Comparison of ENCODE assay signal across 17 cellular contexts in the genomic region with DNA sequence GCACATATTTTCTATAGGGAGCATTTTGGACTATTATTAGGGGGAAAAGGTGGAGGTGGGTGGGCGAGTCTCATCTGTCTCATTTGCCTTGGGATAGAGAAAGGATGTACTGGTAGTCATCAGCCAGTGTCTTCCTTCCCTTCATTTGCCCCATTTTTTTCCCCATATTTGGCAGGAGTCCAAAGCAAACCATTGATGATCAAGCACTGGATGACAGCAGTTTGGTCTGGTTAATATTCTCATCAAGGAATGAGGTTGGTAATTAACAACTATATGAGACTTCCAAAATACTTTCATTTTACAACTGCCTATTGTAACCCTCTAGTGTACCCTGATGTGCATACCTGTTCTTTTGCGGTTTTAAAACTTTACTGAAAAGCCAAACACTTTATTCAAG.
"Had no signal": no experiment of that assay in that cellular context is flagged by ENCODE, and none has a peak within 500 bp of the region (broad histone marks: within the 10 kb centered on the region; RNA-seq: fewer than 3 reads in every experiment).

No MANE protein-coding gene starts in this region.

- ATAC-seq: activated CD8-positive, alpha-beta memory T cell treated with anti-CD3 and anti-CD28 coated beads, Interleukin-2, amount 10 ng/mL, durations not matched to agents 7 days and 5 days; activated T-cell treated with anti-CD3 and anti-CD28 coated beads, Interleukin-2, amount 50 U/mL, for 4 hours; left lobe of liver had no signal

- H3K4me3 ChIP-seq: esophagus squamous epithelium, stomach, thoracic aorta had no signal

- DNase-seq: activated CD4-positive, alpha-beta T cell treated with anti-CD3 and anti-CD28 coated beads, Interleukin-2, amount 50 U/mL, for 4 hours; activated CD4-positive, CD25-positive, alpha-beta regulatory T cell treated with anti-CD3 and anti-CD28 coated beads, Interleukin-2, amount 50 U/mL, for 72 hours; activated CD8-positive, alpha-beta memory T cell treated with anti-CD3 and anti-CD28 coated beads, Interleukin-2, amount 10 ng/mL, durations not matched to agents 7 days and 5 days; activated gamma-delta T cell; activated T-cell treated with anti-CD3 and anti-CD28 coated beads, Interleukin-2, amount 50 U/mL, for 4 hours; brain microvascular endothelial cell; cerebellar nuclear complex; esophagus squamous epithelium; head of caudate nucleus; retina; stimulated activated CD4-positive, alpha-beta T cell treated with anti-CD3 and anti-CD28 coated beads, Interleukin-4, amount 100 ng/mL, for 4 hours; stomach; T-helper 2 cell had no signal

- H3K27me3 ChIP-seq: brain microvascular endothelial cell, foreskin keratinocyte, stomach had no signal

- H3K9ac ChIP-seq: parathyroid adenoma had no signal

- H3K9me3 ChIP-seq: thoracic aorta had no signal

- H2AFZ ChIP-seq: parathyroid adenoma had no signal

- H3K4me1 ChIP-seq: parathyroid adenoma had no signal

- H3K27ac ChIP-seq: brain microvascular endothelial cell, foreskin keratinocyte, parathyroid adenoma, stomach, thoracic aorta had no signal

- H3K36me3 ChIP-seq: brain microvascular endothelial cell, esophagus squamous epithelium, stomach, thoracic aorta had no signal
